In genomic region chr19:19591133-19591825, GRCh38 we compare ENCODE assay signal across 1 cellular context.
TF ChIP-seq lines count a peak whose summit lies in the region.

No MANE protein-coding gene starts in this region.

TF ChIP-seq in GM12878, 131 proteins besides CTCF, POLR2A, EP300 and RAD21 (continued from another document):
- TF ChIP-seq BCL3 (IDR thresholded peaks at IDR 0.05; ENCODE audit: borderline replicate concordance, insufficient read depth, low read depth, low read length, poor library complexity, severe bottlenecking) (no peak), E2F4 (IDR thresholded peaks at IDR 0.05; ENCODE audit: low read depth, low read length) (no peak), MTA3 (IDR thresholded peaks at IDR 0.05; ENCODE audit: borderline replicate concordance, low read length) (peak; percentile 48; the same call in 1 of the 2 replicates), ZNF622 (IDR thresholded peaks at IDR 0.05) (no peak), SIX5 (IDR thresholded peaks at IDR 0.05; ENCODE audit: low read depth, low read length, severe bottlenecking) (no peak), CBFB (IDR thresholded peaks at IDR 0.05; ENCODE audit: low read depth) (no peak), ELK1 (IDR thresholded peaks at IDR 0.05; ENCODE audit: low read depth, low read length) (no peak), CREM (IDR thresholded peaks at IDR 0.05; ENCODE audit: low read depth) (peak; percentile 48), EED (IDR thresholded peaks at IDR 0.05; ENCODE audit: low read depth) (peak; percentile 71), ZBTB40 (IDR thresholded peaks at IDR 0.05; ENCODE audit: borderline replicate concordance) (no peak)
